31 cellular contexts compared by ENCODE assay signal in genomic region chr9:71097696-71098095, GRCh38. TPM values are rescaled to one million over a fixed set of nuclear protein-coding genes. Genes with fewer than 3 reads are reported as not detected.
"Had no signal": no experiment of that assay in that cellular context is flagged by ENCODE, and none has a peak within 500 bp of the region (broad histone marks: within the 10 kb centered on the region; RNA-seq: fewer than 3 reads in every experiment).

No MANE protein-coding gene starts in this region.

- H3K4me2 ChIP-seq: neural progenitor cell had no signal

- H3K27ac ChIP-seq: left lung, neural progenitor cell, neutrophil, parathyroid adenoma, right atrium auricular region, skin epidermis, stomach, testis, thyroid gland, transverse colon, upper lobe of left lung, vagina had no signal

- H3K9me3 Mint-ChIP-seq: naive B cell had no signal

- H3K79me2 ChIP-seq: parathyroid adenoma had no signal

- DNase-seq: hypothalamus; immature natural killer cell; left cardiac atrium; left lung; mesendoderm; naive B cell; natural killer cell; nephron progenitor cell; occipital lobe; stimulated activated CD4-positive, alpha-beta T cell treated with anti-CD3 and anti-CD28 coated beads, Interleukin-12 subunit alpha, Interleukin-12 subunit beta, amount 100 ng/mL, for 4 hours; stimulated activated CD4-positive, alpha-beta T cell treated with anti-CD3 and anti-CD28 coated beads, Interleukin-15, amount 100 ng/mL, for 24 hours; stimulated activated CD4-positive, alpha-beta T cell treated with anti-CD3 and anti-CD28 coated beads, Interleukin-2, amount 100 ng/mL, for 24 hours; stimulated activated CD4-positive, alpha-beta T cell treated with anti-CD3 and anti-CD28 coated beads, Interleukin-4, amount 100 ng/mL, for 1 hour; stimulated activated naive B cell treated with anti-CD40 and anti-IgM and Interleukin-4, amounts not matched to agents 10 μg/mL and 1 μg/mL and 100 μg/mL, for 72 hours; stimulated activated naive CD8-positive, alpha-beta T cell treated with anti-CD3 and anti-CD28 coated beads, Interleukin-15, Interleukin-2, amounts not matched to agents 100 U/mL and 50 U/mL, for 24 hours; stomach; testis; thyroid gland; transverse colon; upper lobe of left lung had no signal

- H3K4me1 ChIP-seq: left lung, parathyroid adenoma, right atrium auricular region, testis, thyroid gland, vagina had no signal

- H3K9me3 ChIP-seq: left lung, neutrophil, right atrium auricular region, stomach, testis, thyroid gland, transverse colon, upper lobe of left lung, vagina had no signal

- H3K27me3 Mint-ChIP-seq: naive B cell; stimulated activated naive B cell treated with anti-CD40 and anti-IgM and Interleukin-4, amounts not matched to agents 10 μg/mL and 1 μg/mL and 100 μg/mL, for 72 hours had no signal

- H3K36me3 Mint-ChIP-seq: immature natural killer cell; mesothelial cell of epicardium; naive B cell; natural killer cell; stimulated activated naive B cell treated with anti-CD40 and anti-IgM and Interleukin-4, amounts not matched to agents 10 μg/mL and 1 μg/mL and 100 μg/mL, for 72 hours had no signal

- H3K4me1 Mint-ChIP-seq: immature natural killer cell; mesothelial cell of epicardium; naive B cell; natural killer cell; nephron progenitor cell; neural progenitor cell; stimulated activated naive B cell treated with anti-CD40 and anti-IgM and Interleukin-4, amounts not matched to agents 10 μg/mL and 1 μg/mL and 100 μg/mL, for 72 hours had no signal

- H3K27ac Mint-ChIP-seq: immature natural killer cell; mesothelial cell of epicardium; naive B cell; natural killer cell; nephron progenitor cell; neural progenitor cell; stimulated activated naive B cell treated with anti-CD40 and anti-IgM and Interleukin-4, amounts not matched to agents 10 μg/mL and 1 μg/mL and 100 μg/mL, for 72 hours had no signal

- H3K4me3 Mint-ChIP-seq: immature natural killer cell; mesothelial cell of epicardium; naive B cell; natural killer cell; nephron progenitor cell; neural progenitor cell; stimulated activated naive B cell treated with anti-CD40 and anti-IgM and Interleukin-4, amounts not matched to agents 10 μg/mL and 1 μg/mL and 100 μg/mL, for 72 hours had no signal

- H3K27me3 ChIP-seq: left lung, neural progenitor cell, neutrophil, right atrium auricular region, stomach, testis, thyroid gland, transverse colon, upper lobe of left lung, vagina had no signal

- ATAC-seq: left cardiac atrium; left lung; natural killer cell; sciatic nerve; stimulated activated naive B cell treated with anti-CD40 and anti-IgM and Interleukin-4, amounts not matched to agents 10 μg/mL and 1 μg/mL and 100 μg/mL, for 72 hours; stimulated activated naive CD8-positive, alpha-beta T cell treated with anti-CD3 and anti-CD28 coated beads, Interleukin-15, Interleukin-2, amounts not matched to agents 100 U/mL and 50 U/mL, for 24 hours had no signal

- H3K36me3 ChIP-seq: left lung, neural progenitor cell, neutrophil, right atrium auricular region, stomach, thyroid gland, transverse colon, upper lobe of left lung, vagina had no signal

- H2AFZ ChIP-seq: neural progenitor cell, parathyroid adenoma had no signal

- H3K9ac ChIP-seq: neural progenitor cell, parathyroid adenoma had no signal

- H3K4me3 ChIP-seq: left lung, lung, neural progenitor cell, right atrium auricular region, skin epidermis, stomach, testis, thyroid gland, transverse colon, upper lobe of left lung, vagina had no signal

RNA-seq across cellular contexts. Expression of gene TRPM3, which starts 23.7 kb away (rescaled TPM):
- total RNA-seq: kidney epithelial cell, mononuclear cell, natural killer cell had no signal
- polyA plus RNA-seq: immature natural killer cell had no signal
